In the genomic region with DNA sequence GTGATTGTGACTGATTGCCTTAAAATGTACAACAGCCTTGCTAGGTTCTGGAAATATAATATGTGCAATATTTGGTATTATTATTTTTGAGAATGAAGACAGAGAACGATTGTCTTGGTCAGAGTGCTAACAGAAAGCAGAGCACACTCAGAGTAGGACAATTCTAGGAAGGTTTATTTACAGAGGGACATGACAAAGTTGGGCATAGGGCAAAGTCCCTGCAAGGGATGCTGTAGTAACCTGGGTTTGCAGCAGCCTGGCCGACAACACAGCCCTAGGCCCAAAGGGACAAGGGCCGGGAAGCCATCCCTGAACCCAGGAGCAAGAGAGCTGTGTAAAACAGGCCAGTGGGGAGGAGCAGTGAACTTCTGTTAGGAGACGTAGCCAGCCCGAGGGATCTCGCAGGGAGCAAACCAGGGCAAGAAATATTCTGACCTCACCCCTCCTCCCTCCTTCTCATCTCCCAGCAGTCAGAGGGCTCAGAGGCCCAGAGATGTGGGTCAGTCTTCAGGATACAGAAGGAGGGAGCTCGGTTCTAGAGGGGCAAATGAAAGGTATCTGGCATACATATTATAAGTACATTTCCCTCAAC, we compare ENCODE assay signal across 19 cellular contexts. TPM values are rescaled to one million over a fixed set of nuclear protein-coding genes. Genes with fewer than 3 reads are reported as not detected.
DNase-seq lines count a peak whose midpoint lies in the region; ATAC-seq and TF ChIP-seq lines count a peak whose summit lies in the region.
"Had no signal": no experiment of that assay in that cellular context is flagged by ENCODE, and none has a peak within 500 bp of the region (broad histone marks: within the 10 kb centered on the region; RNA-seq: fewer than 3 reads in every experiment).

No MANE protein-coding gene starts in this region.

- no peaks in the 10 kb centered on the region for H3K9me2 ChIP-seq in Loucy (replicated peaks; ENCODE audit: low read depth, low read length)

- H3K4me1 Mint-ChIP-seq in stimulated activated memory B cell treated with anti-CD40 and anti-IgM and Interleukin-4, amounts not matched to agents 10 μg/mL and 1 μg/mL and 100 μg/mL, for 72 hours, result no peaks in the 10 kb centered on the region
- H3K4me1 Mint-ChIP-seq: CD8-positive, alpha-beta memory T cell had no signal

- H3K4me3 ChIP-seq in Loucy (ENCODE audit: low read length, poor library complexity, severe bottlenecking) (no peak overlapping the region), fibroblast of lung (replicated peaks in 1 of 4; ENCODE audit: control extremely low read depth in 1 of 4, insufficient read depth in 1 of 4, low read depth in 3 of 4, low read length in 4 of 4) (no peak overlapping the region), liver (ENCODE audit: low read depth in 1 of 3, low read length in 3 of 3) (no peak overlapping the region)

- WGBS in liver, result 63% methylated on average over 7 of the region's 7 CpGs

- H3K4me1 ChIP-seq in Loucy (ENCODE audit: insufficient read depth, low read length, poor library complexity, severe bottlenecking) (peaks cover 5% of the 10 kb centered on the region), fibroblast of lung (ENCODE audit: control insufficient read depth, extremely low read depth, insufficient read depth, low read length) (peaks cover 10% of the 10 kb centered on the region), liver (ENCODE audit: control insufficient read depth in 4 of 4, insufficient read depth in 4 of 4, low read length in 3 of 4) (peaks cover 0 to 2% (median 0%) of the 10 kb centered on the region in 4 donors)

- no peak overlapping the region for H3K4me2 ChIP-seq in Loucy (ENCODE audit: low read depth, low read length, poor library complexity, severe bottlenecking)
- no peak overlapping the region for H3K4me2 ChIP-seq in fibroblast of lung (ENCODE audit: extremely low read depth, insufficient read depth, low read length)

- TF ChIP-seq CTCF in Loucy (conservative IDR thresholded peaks at IDR 0.05; ENCODE audit: low read length) (no peak), fibroblast of lung (conservative IDR thresholded peaks at IDR 0.05 in 1 of 2, IDR thresholded peaks at IDR 0.05 in 1 of 2; ENCODE audit: low read depth in 1 of 2, low read length in 2 of 2) (no peak), liver (IDR thresholded peaks at IDR 0.05; ENCODE audit: low read depth, low read length, missing input control) (no peak)

- DNase-seq in fibroblast of lung (ENCODE audit: low read depth in 2 of 2) (no peak), NOMO-1 treated with DMSO at 0.1 percent for 48 hours (lab: John Stamatoyannopoulos, UW; ENCODE audit: unreplicated experiment) (no peak)
- DNase-seq: ACHN; C1 segment of cervical spinal cord; CD8-positive, alpha-beta memory T cell; DMS53; H7; HFFc6; Kasumi-1; MM.1S; NCI-H1092 treated with DMSO at 0.1 percent for 48 hours; NCI-H2081 treated with DMSO at 0.1 percent for 48 hours; SIG-M5 had no signal

- H3K36me3 Mint-ChIP-seq in stimulated activated memory B cell treated with anti-CD40 and anti-IgM and Interleukin-4, amounts not matched to agents 10 μg/mL and 1 μg/mL and 100 μg/mL, for 72 hours, result no peaks in the 10 kb centered on the region
- H3K36me3 Mint-ChIP-seq: CD8-positive, alpha-beta memory T cell had no signal

- no peak overlapping the region for H3K27ac Mint-ChIP-seq in stimulated activated memory B cell treated with anti-CD40 and anti-IgM and Interleukin-4, amounts not matched to agents 10 μg/mL and 1 μg/mL and 100 μg/mL, for 72 hours
- H3K27ac Mint-ChIP-seq: CD8-positive, alpha-beta memory T cell; HFFc6 had no signal

- H4K20me1 ChIP-seq in Loucy (ENCODE audit: insufficient read depth, low read length, poor library complexity, severe bottlenecking) (no peaks in the 10 kb centered on the region), fibroblast of lung (ENCODE audit: control insufficient read depth, extremely low read depth, insufficient read depth, low read length) (no peaks in the 10 kb centered on the region)

- H3K36me3 ChIP-seq in Loucy (ENCODE audit: insufficient read depth, low read length), result no peaks in the 10 kb centered on the region
- no peaks in the 10 kb centered on the region for H3K36me3 ChIP-seq in fibroblast of lung (ENCODE audit: control insufficient read depth, insufficient read depth, low read length)
- H3K36me3 ChIP-seq in liver (ENCODE audit: control insufficient read depth in 4 of 4, insufficient read depth in 3 of 4, low read depth in 1 of 4, low read length in 3 of 4), result no peaks in the 10 kb centered on the region

- H2AFZ ChIP-seq in Loucy (ENCODE audit: low read length) (peak overlapping the region; percentile 77), fibroblast of lung (ENCODE audit: low read length) (peak overlapping the region; percentile 56)

- H3K27ac ChIP-seq in fibroblast of lung (ENCODE audit: insufficient read depth, low read length), result no peak overlapping the region
- no peak overlapping the region for H3K27ac ChIP-seq in liver (ENCODE audit: low read depth in 1 of 2, low read length in 2 of 2)

- H3K9ac ChIP-seq in Loucy (ENCODE audit: low read depth, low read length, poor library complexity, severe bottlenecking) (no peak overlapping the region), fibroblast of lung (ENCODE audit: insufficient read depth, low read length) (no peak overlapping the region), liver (ENCODE audit: low read depth in 1 of 2, low read length in 2 of 2) (no peak overlapping the region)

- H3K27me3 ChIP-seq in Loucy (ENCODE audit: insufficient read depth, low read length, poor library complexity, severe bottlenecking) (no peaks in the 10 kb centered on the region), fibroblast of lung (ENCODE audit: control insufficient read depth, insufficient read depth, low read length) (no peaks in the 10 kb centered on the region), liver (ENCODE audit: control insufficient read depth in 4 of 4, insufficient read depth in 4 of 4, low read length in 3 of 4) (no peaks in the 10 kb centered on the region)

- no peaks in the 10 kb centered on the region for H3K79me2 ChIP-seq in Loucy (ENCODE audit: insufficient read depth, low read length)
- no peaks in the 10 kb centered on the region for H3K79me2 ChIP-seq in fibroblast of lung (ENCODE audit: control insufficient read depth, insufficient read depth, low read length)

- TF ChIP-seq RAD21 in liver (IDR thresholded peaks at IDR 0.05), result no peak

- no peak overlapping the region for H3K4me3 Mint-ChIP-seq in stimulated activated memory B cell treated with anti-CD40 and anti-IgM and Interleukin-4, amounts not matched to agents 10 μg/mL and 1 μg/mL and 100 μg/mL, for 72 hours
- H3K4me3 Mint-ChIP-seq: CD8-positive, alpha-beta memory T cell; HFFc6 had no signal

- H3F3A ChIP-seq in Loucy (ENCODE audit: low read depth), result no peaks in the 10 kb centered on the region

- peaks cover 10% of the 10 kb centered on the region for H3K27me3 Mint-ChIP-seq in stimulated activated memory B cell treated with anti-CD40 and anti-IgM and Interleukin-4, amounts not matched to agents 10 μg/mL and 1 μg/mL and 100 μg/mL, for 72 hours

- ATAC-seq in stimulated activated memory B cell treated with anti-CD40 and anti-IgM and Interleukin-4, amounts not matched to agents 10 μg/mL and 1 μg/mL and 100 μg/mL, for 72 hours, result peak; percentile 38
- ATAC-seq in GM18519 (IDR thresholded peaks at IDR 0.05; ENCODE audit: low FRiP score, unreplicated experiment), result no peak
- no peak for ATAC-seq in esophagus mucosa
- ATAC-seq: SK-N-SH treated with all-trans-retinoic acid at 6 μM for 48 hours had no signal

- no peaks in the 10 kb centered on the region for H3K9me3 Mint-ChIP-seq in stimulated activated memory B cell treated with anti-CD40 and anti-IgM and Interleukin-4, amounts not matched to agents 10 μg/mL and 1 μg/mL and 100 μg/mL, for 72 hours
- H3K9me3 Mint-ChIP-seq: HFFc6 had no signal

- no peaks in the 10 kb centered on the region for H3K9me3 ChIP-seq in Loucy (ENCODE audit: insufficient read depth, low read depth, low read length)
- H3K9me3 ChIP-seq in fibroblast of lung (ENCODE audit: control insufficient read depth, insufficient read depth, low read depth, low read length), result no peaks in the 10 kb centered on the region
- no peaks in the 10 kb centered on the region for H3K9me3 ChIP-seq in liver (ENCODE audit: control insufficient read depth in 4 of 4, low read length in 3 of 4)

TF ChIP-seq in liver, 16 proteins besides CTCF, POLR2A, EP300 and RAD21:
- peak in 1 of 2 donors; percentile 10 for TF ChIP-seq RXRA (IDR thresholded peaks at IDR 0.05)
- TF ChIP-seq GABPA (IDR thresholded peaks at IDR 0.05 in 1 of 2, conservative IDR thresholded peaks at IDR 0.05 in 1 of 2), result no peak
- TF ChIP-seq FOXA2 (IDR thresholded peaks at IDR 0.05), result no peak
- TF ChIP-seq NR2F2 (IDR thresholded peaks at IDR 0.05), result no peak
- no peak for TF ChIP-seq YY1 (IDR thresholded peaks at IDR 0.05)
- TF ChIP-seq HNF4A (conservative IDR thresholded peaks at IDR 0.05), result peak; percentile 10 to 25

RNA-seq across cellular contexts. Expression of a gene that starts 51.0 kb away (rescaled TPM):
- total RNA-seq in fibroblast of lung (111 and 128 TPM in 2 replicates), liver (10 to 100 TPM; 34.8 to 51.3 TPM), esophagus mucosa (4.1 TPM)
- polyA plus RNA-seq in fibroblast of lung (176 and 439 TPM in 2 replicates), liver (10 to 100 TPM; 23.9 to 45.9 TPM)
- 78.4 and 190 TPM in 2 replicates for polyA plus RNA-seq in fibroblast of lung (2012)
- polyA minus RNA-seq in fibroblast of lung (ENCODE audit: low replicate concordance), result 67.7 and 184 TPM in 2 replicates
